ENCODE assay signal across 8 cellular contexts in the genomic region with DNA sequence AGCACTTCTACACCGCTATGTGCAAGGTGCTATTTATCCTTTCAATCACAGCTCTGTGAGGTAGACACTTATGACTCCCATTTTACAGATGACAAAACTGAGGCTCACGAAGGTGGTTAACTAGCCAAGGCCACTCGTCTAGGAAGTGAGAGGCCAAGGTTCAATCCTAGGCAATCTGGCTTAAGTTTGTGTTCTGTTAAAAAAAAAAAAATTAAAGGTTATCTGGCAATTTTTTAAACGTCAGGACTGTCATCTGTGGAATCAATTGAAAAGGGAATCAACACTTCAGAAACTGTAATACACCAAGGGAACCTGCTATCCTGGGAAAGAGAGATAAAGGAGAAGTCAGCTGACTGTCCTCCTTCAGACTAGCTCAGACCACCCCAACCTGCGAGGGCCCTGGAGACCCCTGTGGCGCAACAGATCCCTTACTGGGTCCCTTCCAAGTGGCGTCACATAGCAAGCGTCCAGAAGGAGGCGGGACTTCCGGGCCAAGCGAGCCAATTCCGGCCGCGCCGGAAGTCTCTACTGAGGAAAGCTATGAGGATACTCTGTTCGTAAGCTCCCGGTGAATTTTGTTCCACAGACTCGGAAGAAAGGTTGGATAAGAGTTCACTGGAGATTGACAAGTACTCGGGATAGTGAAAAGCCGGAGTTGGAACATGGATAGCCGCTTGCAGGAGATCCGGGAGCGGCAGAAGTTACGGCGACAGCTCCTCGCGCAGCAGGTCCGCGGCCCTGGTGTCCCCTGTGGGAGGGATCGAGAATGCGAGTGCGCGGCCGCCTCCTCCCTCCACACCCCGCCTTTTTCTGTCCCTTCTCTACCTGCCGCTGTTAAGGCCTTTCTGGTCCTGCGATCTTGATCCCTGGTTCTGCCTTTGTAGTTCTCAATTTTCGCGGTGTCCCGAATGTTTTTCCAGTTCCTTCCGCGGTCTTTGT. TPM values are rescaled to one million over a fixed set of nuclear protein-coding genes. Genes with fewer than 3 reads are reported as not detected.
A peak's percentile ranks its signal among the peaks of the same experiment; 100 is the strongest.
DNase-seq lines count a peak whose midpoint lies in the region; ATAC-seq and TF ChIP-seq lines count a peak whose summit lies in the region.

Gene METTL14 (plus strand): TSS at position 520 of the 939 bp plus-strand sequence. CDS start 143 bp downstream, at position 663.

- H3K4me3 Mint-ChIP-seq in GM23338 (peak within 1 kb of the TSS; percentile 100), nephron progenitor cell (peak within 1 kb of the TSS; percentile 99)
- peak within 1 kb of the TSS; percentile 94 to 98 for H3K4me3 Mint-ChIP-seq in stimulated activated naive CD8-positive, alpha-beta T cell treated with anti-CD3 and anti-CD28 coated beads, Interleukin-15, amount 100 ng/mL, for 72 hours

- H3K27ac ChIP-seq in GM23338 (ENCODE audit: low read depth) (peak within 1 kb of the TSS; percentile 64; the same call in 1 of the 2 replicates), RWPE2 (ENCODE audit: poor library complexity, severe bottlenecking) (peak within 1 kb of the TSS; percentile 41)

- H3K36me3 ChIP-seq in GM23338 (ENCODE audit: insufficient read depth), result peaks cover 14% of the 10 kb centered on the region
- H3K36me3 ChIP-seq in RWPE2 (ENCODE audit: low read depth), result peaks cover 31% of the 10 kb centered on the region

- no peaks in the 10 kb centered on the region for H3F3A ChIP-seq in GM23338 (replicated peaks; ENCODE audit: low read depth)

- H3K4me1 ChIP-seq in GM23338 (ENCODE audit: insufficient read depth) (peaks cover 7% of the 10 kb centered on the region), RWPE2 (ENCODE audit: insufficient read depth, poor library complexity, severe bottlenecking) (peaks cover 17% of the 10 kb centered on the region)

- peak within 1 kb of the TSS; percentile 82 for H2AFZ ChIP-seq in GM23338

- peak; percentile 96 for ATAC-seq in GM23338
- ATAC-seq in RWPE2 (ENCODE audit: low read depth), result peak; percentile 95
- peak; percentile 98 for ATAC-seq in stimulated activated naive CD8-positive, alpha-beta T cell treated with anti-CD3 and anti-CD28 coated beads, Interleukin-15, amount 100 ng/mL, for 72 hours

- no peaks in the 10 kb centered on the region; the same call in 1 of the 2 replicates for H3K9me2 ChIP-seq in GM23338 (ENCODE audit: insufficient read depth)

- H3K27ac Mint-ChIP-seq in GM23338 (peak within 1 kb of the TSS; percentile 97), nephron progenitor cell (peak within 1 kb of the TSS; percentile 99)
- H3K27ac Mint-ChIP-seq in stimulated activated naive CD8-positive, alpha-beta T cell treated with anti-CD3 and anti-CD28 coated beads, Interleukin-15, amount 100 ng/mL, for 72 hours, result peak within 1 kb of the TSS; percentile 95 to 98

- peaks cover 30% of the 10 kb centered on the region for H3K79me2 ChIP-seq in GM23338 (replicated peaks; ENCODE audit: insufficient read depth)

- peak within 1 kb of the TSS; percentile 88 for H3K4me3 ChIP-seq in GM23338
- H3K4me3 ChIP-seq in RWPE2 (ENCODE audit: severe bottlenecking), result peak within 1 kb of the TSS; percentile 82

- H3K27me3 ChIP-seq in GM23338 (ENCODE audit: insufficient read depth) (no peaks in the 10 kb centered on the region), RWPE2 (ENCODE audit: insufficient read depth, poor library complexity, severe bottlenecking) (no peaks in the 10 kb centered on the region)

- no peaks in the 10 kb centered on the region for H3K9me3 ChIP-seq in RWPE2 (ENCODE audit: severe bottlenecking)

- H3K4me2 ChIP-seq in GM23338, result peak within 1 kb of the TSS; percentile 79

- H3K4me1 Mint-ChIP-seq in GM23338, result peaks cover 17% of the 10 kb centered on the region
- H3K4me1 Mint-ChIP-seq in nephron progenitor cell, result peaks cover 18% of the 10 kb centered on the region
- H3K4me1 Mint-ChIP-seq in stimulated activated naive CD8-positive, alpha-beta T cell treated with anti-CD3 and anti-CD28 coated beads, Interleukin-15, amount 100 ng/mL, for 72 hours, result peaks cover 26% of the 10 kb centered on the region

- peaks cover 17% of the 10 kb centered on the region for H3K36me3 Mint-ChIP-seq in GM23338 (ENCODE audit: low read depth)
- peaks cover 15% of the 10 kb centered on the region for H3K36me3 Mint-ChIP-seq in nephron progenitor cell (ENCODE audit: low read depth)

- peak; percentile 88 for DNase-seq in EL
- DNase-seq in GM23338 (ENCODE audit: low spot score), result peak; percentile 99
- peak; percentile 89 for DNase-seq in LHCN-M2 (ENCODE audit: low read depth)
- peak; percentile 85 for DNase-seq in RWPE2 (ENCODE audit: low spot score)
- DNase-seq in activated effector memory CD4-positive, alpha-beta T cell treated with Interleukin-2 at 50 U/mL for 16 hours, result peak; percentile 81
- peak; percentile 86 for DNase-seq in fibroblast of the conjunctiva (ENCODE audit: low read depth)
- peak; percentile 93 for DNase-seq in nephron progenitor cell
- DNase-seq in stimulated activated naive CD8-positive, alpha-beta T cell treated with anti-CD3 and anti-CD28 coated beads, Interleukin-15, amount 100 ng/mL, for 72 hours, result peak; percentile 83 to 87

- TF ChIP-seq CTCF in GM23338 (conservative IDR thresholded peaks at IDR 0.05; ENCODE audit: low read depth in 2 of 2) (no peak), RWPE2 (IDR thresholded peaks at IDR 0.05; ENCODE audit: poor library complexity, severe bottlenecking) (no peak), nephron progenitor cell (IDR thresholded peaks at IDR 0.05) (no peak)

- H3K27me3 Mint-ChIP-seq in GM23338 (ENCODE audit: insufficient read depth, low read depth, poor library complexity), result peaks cover 1% of the 10 kb centered on the region
- H3K27me3 Mint-ChIP-seq in nephron progenitor cell (ENCODE audit: low read depth, poor library complexity), result peaks cover 9% of the 10 kb centered on the region
- H3K27me3 Mint-ChIP-seq in stimulated activated naive CD8-positive, alpha-beta T cell treated with anti-CD3 and anti-CD28 coated beads, Interleukin-15, amount 100 ng/mL, for 72 hours, result no peaks in the 10 kb centered on the region

- no peaks in the 10 kb centered on the region for H3K9me3 Mint-ChIP-seq in GM23338
- no peaks in the 10 kb centered on the region for H3K9me3 Mint-ChIP-seq in nephron progenitor cell
- H3K9me3 Mint-ChIP-seq in stimulated activated naive CD8-positive, alpha-beta T cell treated with anti-CD3 and anti-CD28 coated beads, Interleukin-15, amount 100 ng/mL, for 72 hours, result no peaks in the 10 kb centered on the region

- peaks cover 13% of the 10 kb centered on the region; the same call in 1 of the 2 replicates for H4K20me1 ChIP-seq in GM23338 (replicated peaks; ENCODE audit: insufficient read depth)

TF ChIP-seq in GM23338, 12 proteins besides CTCF, POLR2A, EP300 and RAD21 (continues in another document):
- no peak for TF ChIP-seq EZH2 (IDR thresholded peaks at IDR 0.05; ENCODE audit: low read depth, unreplicated experiment)
- TF ChIP-seq POLR2AphosphoS5 (IDR thresholded peaks at IDR 0.05; ENCODE audit: low read depth), result peak; percentile 73; the same call in 1 of the 2 replicates
- TF ChIP-seq EZH2phosphoT487 (IDR thresholded peaks at IDR 0.05; ENCODE audit: unreplicated experiment), result no peak

RNA-seq across cellular contexts. Expression of gene METTL14, which starts in this region (rescaled TPM):
- 39.3 and 45.2 TPM in 2 replicates for total RNA-seq in GM23338 (2014; rRNA removed; shearing (Covaris generic))
- polyA plus RNA-seq in GM23338 (2016; fragmentation: Nextera tagmentation; extraction: Ambion mirVana), result 48.7 and 56.8 TPM in 2 replicates
- 21.9 and 47.6 TPM in 2 replicates for total RNA-seq in LHCN-M2 (2014; rRNA removed)
- polyA plus RNA-seq in LHCN-M2 (2012), result 8.9 TPM

Comparison
In these comparisons a context has a peak if more than half of its experiments do, and no peak if none do; other contexts are left out.
1. Peak in every context shown above with its lines: DNase-seq, ATAC-seq, H3K4me3 ChIP-seq and H3K27ac ChIP-seq.